In genomic region chr5:173055722-173055982, GRCh38 we compare ENCODE assay signal across 8 cellular contexts. TPM values are rescaled to one million over a fixed set of nuclear protein-coding genes. Genes with fewer than 3 reads are reported as not detected.
DNase-seq lines count a peak whose midpoint lies in the region; ATAC-seq, FAIRE-seq and TF ChIP-seq lines count a peak whose summit lies in the region.

No MANE protein-coding gene starts in this region.

- H3K9me3 ChIP-seq in heart right ventricle, result no peaks in the 10 kb centered on the region
- no peaks in the 10 kb centered on the region for H3K9me3 ChIP-seq in Peyer's patch
- no peaks in the 10 kb centered on the region for H3K9me3 ChIP-seq in sigmoid colon

- H3K4me3 ChIP-seq in heart right ventricle, result peak overlapping the region; percentile 85 to 100 (median 100)
- H3K4me3 ChIP-seq in Peyer's patch, result peak overlapping the region; percentile 91 to 100 (median 99)
- H3K4me3 ChIP-seq in epithelial cell of proximal tubule (ENCODE audit: low read depth, low read length), result peak overlapping the region; percentile 79
- H3K4me3 ChIP-seq in sigmoid colon, result peak overlapping the region; percentile 77 to 100 (median 100)

- intact Hi-C loops in heart right ventricle (cut with DNase I) (loop anchor here in 7 of 10 donors (2.0 to 10.0 kb wide), 5 partner anchors 38 to 73 kb away; partner anchors contain the start of gene ATP6V0E1 (in 5 of the 7)), Right ventricle myocardium superior (cut with DNase I) (no loop called here), sigmoid colon (cut with DNase I) (loop anchor here (5.0 to 10.0 kb wide), 3 partner anchors 87 to 601 kb away; partner anchors contain the start of genes BNIP1 and SH3PXD2B)

- H3K4me1 ChIP-seq in heart right ventricle (peaks cover 0 to 37% (median 31%) of the 10 kb centered on the region in 9 donors), Peyer's patch (peaks cover 0 to 21% (median 3%) of the 10 kb centered on the region in 4 donors), sigmoid colon (peaks cover 0 to 57% (median 53%) of the 10 kb centered on the region in 4 donors)

- TF ChIP-seq EP300 in sigmoid colon (IDR thresholded peaks at IDR 0.05), result no peak

- H3K27me3 ChIP-seq in heart right ventricle (peaks cover 0 to 7% (median 0%) of the 10 kb centered on the region in 7 donors), Peyer's patch (no peaks in the 10 kb centered on the region), sigmoid colon (no peaks in the 10 kb centered on the region)

- no peak for TF ChIP-seq POLR2A in Peyer's patch (IDR thresholded peaks at IDR 0.05)
- no peak for TF ChIP-seq POLR2A in sigmoid colon (IDR thresholded peaks at IDR 0.05)
- TF ChIP-seq POLR2A in GM12891 (IDR thresholded peaks at IDR 0.05; ENCODE audit: low read depth, low read length), result no peak

- ATAC-seq in heart right ventricle (no peak), Right ventricle myocardium superior (ENCODE audit: poor library complexity) (no peak), HG02884 (IDR thresholded peaks at IDR 0.05; ENCODE audit: unreplicated experiment) (no peak)

- H3K27ac ChIP-seq in heart right ventricle, result peak overlapping the region in 6 of 10 donors; percentile 39 to 99 (median 98)
- H3K27ac ChIP-seq in Peyer's patch, result peak overlapping the region; percentile 95 to 100 (median 98)
- peak overlapping the region; percentile 97 to 100 (median 99) for H3K27ac ChIP-seq in sigmoid colon

- H3K36me3 ChIP-seq in heart right ventricle (peaks cover 0 to 5% (median 0%) of the 10 kb centered on the region in 9 donors), Peyer's patch (no peaks in the 10 kb centered on the region), sigmoid colon (no peaks in the 10 kb centered on the region)

- WGBS in heart right ventricle, 2 donors, result 1% methylated on average over 11 of the region's 11 CpGs
- WGBS in sigmoid colon, 2 donors, result 1% methylated on average over 11 of the region's 11 CpGs

- DNase-seq in heart right ventricle (no peak), Right ventricle myocardium superior (no peak), Peyer's patch (no peak), epithelial cell of proximal tubule (ENCODE audit: low read depth) (no peak), sigmoid colon (no peak), mucosa of gallbladder (ENCODE audit: low spot score) (no peak), GM12891 (ENCODE audit: insufficient read length, low spot score) (no peak)

- no peak for FAIRE-seq in GM12891 (lab: Jason Lieb, UNC)

- no peak for TF ChIP-seq CTCF in heart right ventricle (IDR thresholded peaks at IDR 0.05)
- TF ChIP-seq CTCF in Peyer's patch (IDR thresholded peaks at IDR 0.05), result no peak
- no peak for TF ChIP-seq CTCF in epithelial cell of proximal tubule (conservative IDR thresholded peaks at IDR 0.05; ENCODE audit: low read depth, low read length)
- no peak for TF ChIP-seq CTCF in sigmoid colon (IDR thresholded peaks at IDR 0.05)

TF ChIP-seq in GM12891, 5 proteins besides CTCF, POLR2A, EP300 and RAD21:
- no peak for TF ChIP-seq PAX5 (IDR thresholded peaks at IDR 0.05; ENCODE audit: insufficient read depth, low read length, severe bottlenecking)
- TF ChIP-seq POU2F2 (IDR thresholded peaks at IDR 0.05; ENCODE audit: low read depth, low read length), result no peak
- TF ChIP-seq SPI1 (IDR thresholded peaks at IDR 0.05; ENCODE audit: low read depth, low read length), result no peak
- TF ChIP-seq POLR2AphosphoS5 (IDR thresholded peaks at IDR 0.05; ENCODE audit: low read depth, low read length), result no peak
- no peak for TF ChIP-seq TAF1 (IDR thresholded peaks at IDR 0.05; ENCODE audit: low read depth, low read length)

RNA-seq across cellular contexts. Expression of gene CREBRF, which starts 0.5 kb away (rescaled TPM):
- 10 to 100 TPM; 11.8 to 31.1 (median 29.3) TPM for total RNA-seq in heart right ventricle
- polyA plus RNA-seq in heart right ventricle, result 1 to 10 TPM; 1.5 to 7.2 TPM
- 23.9 TPM for total RNA-seq in Right ventricle myocardium superior
- total RNA-seq in Peyer's patch, result 10 to 100 TPM; 27.8 to 75.9 (median 34.1) TPM
- total RNA-seq in epithelial cell of proximal tubule, result 1.8 and 2.8 TPM in 2 replicates
- 10 to 100 TPM; 47.9 to 58.5 (median 56.6) TPM for total RNA-seq in sigmoid colon
- 1 to 10 TPM; 4.4 to 6.6 (median 6.6) TPM for polyA plus RNA-seq in sigmoid colon
- 34.6 TPM for total RNA-seq in mucosa of gallbladder
- polyA plus RNA-seq in GM12891 (2012; ENCODE audit: low read depth, missing spikeins), result 6.2 TPM
